In genomic region chr19:42316223-42317211, GRCh38 we compare ENCODE assay signal across 9 cellular contexts. TPM values are rescaled to one million over a fixed set of nuclear protein-coding genes. Genes with fewer than 3 reads are reported as not detected.
A peak's percentile ranks its signal among the peaks of the same experiment; 100 is the strongest.
DNase-seq lines count a peak whose midpoint lies in the region; TF ChIP-seq lines count a peak whose summit lies in the region.
"Had no signal": no experiment of that assay in that cellular context is flagged by ENCODE, and none has a peak within 500 bp of the region (broad histone marks: within the 10 kb centered on the region; RNA-seq: fewer than 3 reads in every experiment).

No MANE protein-coding gene starts in this region.

- no peaks in the 10 kb centered on the region for H3K9me3 Mint-ChIP-seq in activated CD4-positive, alpha-beta T cell treated with anti-CD3 and anti-CD28 coated beads, Interleukin-2, amount 10 ng/mL, durations not matched to agents 24 days and 14 days

- peaks cover 47% of the 10 kb centered on the region for H3K27me3 Mint-ChIP-seq in activated CD4-positive, alpha-beta T cell treated with anti-CD3 and anti-CD28 coated beads, Interleukin-2, amount 10 ng/mL, durations not matched to agents 24 days and 14 days

- WGBS in transverse colon (ENCODE audit: low coverage in 1 of 2), 2 donors = 22 to 48% methylated on average over 6 to 28 of the region's 28 CpGs
- 36% methylated on average over 28 of the region's 28 CpGs for WGBS in prostate gland

- intact Hi-C loops in activated CD4-positive, alpha-beta T cell treated with anti-CD3 and anti-CD28 coated beads, Interleukin-2, amount 10 ng/mL, durations not matched to agents 24 days and 14 days (cut with micrococcal nuclease) = no loop called here
- intact Hi-C loops in transverse colon (cut with DNase I; ENCODE audit: low total_unique reads) (no loop called here), prostate gland (cut with DNase I) (no loop called here)

- H3K9me3 ChIP-seq in transverse colon = no peaks in the 10 kb centered on the region
- no peaks in the 10 kb centered on the region for H3K9me3 ChIP-seq in prostate gland

- no peak overlapping the region for H3K27ac ChIP-seq in transverse colon
- no peak overlapping the region for H3K27ac ChIP-seq in prostate gland

- DNase-seq in activated CD4-positive, alpha-beta T cell treated with anti-CD3 and anti-CD28 coated beads, Interleukin-2, amount 10 ng/mL, durations not matched to agents 24 days and 14 days = no peak
- no peak for DNase-seq in activated CD4-positive, alpha-beta T cell treated with anti-CD3 and anti-CD28 coated beads, Interleukin-2, amount 50 U/mL, for 48 hours
- DNase-seq in NCI-H2227 treated with DMSO at 0.1 percent for 48 hours (lab: John Stamatoyannopoulos, UW) = peak; percentile 44
- peak; percentile 42 for DNase-seq in choroid plexus epithelial cell (ENCODE audit: low read depth)
- DNase-seq in transverse colon = peak; percentile 42
- DNase-seq in iPS-NIHi7 (ENCODE audit: extremely low spot score) = no peak
- no peak for DNase-seq in LoVo (ENCODE audit: low spot score)
- DNase-seq in prostate gland (ENCODE audit: low spot score) = no peak
- DNase-seq: NCI-H1105 had no signal

- peak overlapping the region; percentile 59 for H3K4me3 Mint-ChIP-seq in activated CD4-positive, alpha-beta T cell treated with anti-CD3 and anti-CD28 coated beads, Interleukin-2, amount 10 ng/mL, durations not matched to agents 24 days and 14 days

- no peaks in the 10 kb centered on the region for H3K36me3 ChIP-seq in transverse colon
- H3K36me3 ChIP-seq in prostate gland = no peaks in the 10 kb centered on the region

- peaks cover 4 to 22% (median 12%) of the 10 kb centered on the region in 4 donors for H3K4me1 ChIP-seq in transverse colon
- H3K4me1 ChIP-seq in prostate gland (replicated peaks) = peaks cover 3% of the 10 kb centered on the region

- TF ChIP-seq POLR2A in transverse colon (IDR thresholded peaks at IDR 0.05) = no peak
- no peak for TF ChIP-seq POLR2A in prostate gland (IDR thresholded peaks at IDR 0.05)

- in situ Hi-C loops in transverse colon (cut with MboI; ENCODE audit: low pct_ligation_motif_present in 1 of 4, low pct_unique_long_range_greater_than_20kb in 1 of 4, low sequenced_read_pairs in 3 of 4) = loop anchor here in 2 of 4 donors (25.0 kb wide), 1 partner anchor 204 kb away; no protein-coding TSS in a partner anchor

- H3K4me1 Mint-ChIP-seq in activated CD4-positive, alpha-beta T cell treated with anti-CD3 and anti-CD28 coated beads, Interleukin-2, amount 10 ng/mL, durations not matched to agents 24 days and 14 days = peaks cover 18% of the 10 kb centered on the region

- no peak for TF ChIP-seq CTCF in choroid plexus epithelial cell (conservative IDR thresholded peaks at IDR 0.05; ENCODE audit: low read depth, low read length)
- no peak for TF ChIP-seq CTCF in transverse colon (IDR thresholded peaks at IDR 0.05)
- no peak for TF ChIP-seq CTCF in prostate gland (IDR thresholded peaks at IDR 0.05)

- TF ChIP-seq EP300 in transverse colon (IDR thresholded peaks at IDR 0.05; ENCODE audit: low read depth) = no peak

- H3K27ac Mint-ChIP-seq in activated CD4-positive, alpha-beta T cell treated with anti-CD3 and anti-CD28 coated beads, Interleukin-2, amount 10 ng/mL, durations not matched to agents 24 days and 14 days = peak overlapping the region; percentile 77

- no peak overlapping the region for H3K4me3 ChIP-seq in choroid plexus epithelial cell (ENCODE audit: low read depth, low read length)
- no peak overlapping the region for H3K4me3 ChIP-seq in transverse colon
- H3K4me3 ChIP-seq in prostate gland = no peak overlapping the region

- H3K27me3 ChIP-seq in transverse colon = peaks cover 51% of the 10 kb centered on the region
- H3K27me3 ChIP-seq in prostate gland (replicated peaks; ENCODE audit: insufficient read depth) = no peaks in the 10 kb centered on the region

- H3K36me3 Mint-ChIP-seq in activated CD4-positive, alpha-beta T cell treated with anti-CD3 and anti-CD28 coated beads, Interleukin-2, amount 10 ng/mL, durations not matched to agents 24 days and 14 days (ENCODE audit: low read depth) = no peaks in the 10 kb centered on the region

RNA-seq across cellular contexts. Expression of gene TMEM145, which starts 3.4 kb away (rescaled TPM):
- 0.78 and 0.82 TPM in 2 replicates for total RNA-seq in activated CD4-positive, alpha-beta T cell treated with anti-CD3 and anti-CD28 coated beads, Interleukin-2, amount 10 ng/mL, durations not matched to agents 24 days and 14 days
- total RNA-seq in transverse colon (not detected), prostate gland (under 1 TPM in 1 of 2 donors, not detected in 1; 0.85 TPM)

RNA-seq across cellular contexts. Expression of gene MEGF8, which starts 8.9 kb away (rescaled TPM):
- 8.4 and 9.1 TPM in 2 replicates for total RNA-seq in activated CD4-positive, alpha-beta T cell treated with anti-CD3 and anti-CD28 coated beads, Interleukin-2, amount 10 ng/mL, durations not matched to agents 24 days and 14 days
- total RNA-seq in transverse colon (10 to 100 TPM; 15.3 to 40.4 (median 22.8) TPM), prostate gland (10 to 100 TPM; 22.8 to 30.7 TPM)

RNA-seq across cellular contexts. Expression of gene PAFAH1B3, which starts 14.1 kb away (rescaled TPM):
- total RNA-seq in activated CD4-positive, alpha-beta T cell treated with anti-CD3 and anti-CD28 coated beads, Interleukin-2, amount 10 ng/mL, durations not matched to agents 24 days and 14 days = 49.1 and 50.4 TPM in 2 replicates
- total RNA-seq in transverse colon (10 to 100 TPM in 3 of 4 donors, not detected in 1; 16.7 to 35.2 (median 24.4) TPM), prostate gland (10 to 100 TPM; 36.6 to 48.5 TPM)

RNA-seq across cellular contexts. Expression of gene PRR19, which starts 14.6 kb away (rescaled TPM):
- 1.3 and 1.6 TPM in 2 replicates for total RNA-seq in activated CD4-positive, alpha-beta T cell treated with anti-CD3 and anti-CD28 coated beads, Interleukin-2, amount 10 ng/mL, durations not matched to agents 24 days and 14 days
- under 1 TPM in 2 of 4 donors, not detected in 2; 0.41 to 0.79 TPM for total RNA-seq in transverse colon
- total RNA-seq in prostate gland = 1 to 10 TPM in 1 of 2 donors, under 1 TPM in 1; 0.32 to 8.4 TPM

RNA-seq across cellular contexts. Expression of gene CIC, which starts 47.5 kb away (rescaled TPM):
- total RNA-seq in activated CD4-positive, alpha-beta T cell treated with anti-CD3 and anti-CD28 coated beads, Interleukin-2, amount 10 ng/mL, durations not matched to agents 24 days and 14 days = 61.2 and 65.6 TPM in 2 replicates
- total RNA-seq in transverse colon = 10 to 100 TPM; 35.1 to 96.5 (median 43.6) TPM
- total RNA-seq in prostate gland = 100 to 1,000 TPM in 1 of 2 donors, 10 to 100 TPM in 1; 64.6 to 145 TPM

Comparison
In these comparisons a context has a peak if more than half of its experiments do, and no peak if none do; other contexts are left out.
1. DNase-seq: peak in NCI-H2227 treated with DMSO at 0.1 percent for 48 hours (single experiment), choroid plexus epithelial cell (single experiment) and transverse colon (single experiment); none in activated CD4-positive, alpha-beta T cell treated with anti-CD3 and anti-CD28 coated beads, Interleukin-2, amount 10 ng/mL, durations not matched to agents 24 days and 14 days (single experiment), activated CD4-positive, alpha-beta T cell treated with anti-CD3 and anti-CD28 coated beads, Interleukin-2, amount 50 U/mL, for 48 hours (0 of 2), iPS-NIHi7 (single experiment), LoVo (single experiment) and prostate gland (single experiment).